26 cellular contexts compared by ENCODE assay signal in genomic region chr1:205410581-205411298, GRCh38. TPM values are rescaled to one million over a fixed set of nuclear protein-coding genes. Genes with fewer than 3 reads are reported as not detected.
"Had no signal": no experiment of that assay in that cellular context is flagged by ENCODE, and none has a peak within 500 bp of the region (broad histone marks: within the 10 kb centered on the region; RNA-seq: fewer than 3 reads in every experiment).

No MANE protein-coding gene starts in this region.

- H3K79me2 ChIP-seq: hepatocyte, parathyroid adenoma had no signal

- H3K27me3 ChIP-seq: right lobe of liver, testis, tibial nerve, upper lobe of right lung had no signal

- H3K4me1 Mint-ChIP-seq: stimulated activated naive B cell treated with anti-CD40 and anti-IgM and Interleukin-4, amounts not matched to agents 10 μg/mL and 1 μg/mL and 100 μg/mL, for 72 hours had no signal

- H3K36me3 Mint-ChIP-seq: natural killer cell treated with Interleukin-12 subunit alpha and Interleukin-12 subunit beta and Interleukin-15 and Interleukin-18, amount 100 ng/mL, for 72 hours; stimulated activated naive B cell treated with anti-CD40 and anti-IgM and Interleukin-4, amounts not matched to agents 10 μg/mL and 1 μg/mL and 100 μg/mL, for 72 hours had no signal

- H3K27ac ChIP-seq: epithelial cell of prostate, esophagus squamous epithelium, foreskin keratinocyte, hepatocyte, parathyroid adenoma, prostate gland, right lobe of liver, testis, tibial nerve, upper lobe of right lung had no signal

- ATAC-seq: effector memory CD8-positive, alpha-beta T cell; foreskin keratinocyte; left cardiac atrium; left ventricle myocardium superior; natural killer cell treated with Interleukin-12 subunit alpha and Interleukin-12 subunit beta and Interleukin-15 and Interleukin-18, amount 100 ng/mL, for 72 hours; right lobe of liver; stimulated activated naive B cell treated with anti-CD40 and anti-IgM and Interleukin-4, amounts not matched to agents 10 μg/mL and 1 μg/mL and 100 μg/mL, for 72 hours; stimulated activated naive CD8-positive, alpha-beta T cell treated with anti-CD3 and anti-CD28 coated beads, Interleukin-15, amount 100 ng/mL, for 72 hours; upper lobe of right lung had no signal

- H3K4me3 Mint-ChIP-seq: dendritic cell treated with granulocyte-macrophage colony-stimulating factor and Interleukin-4, amounts not matched to agents 40 ng/mL and 50 ng/mL, for 4 days; effector memory CD8-positive, alpha-beta T cell; natural killer cell treated with Interleukin-12 subunit alpha and Interleukin-12 subunit beta and Interleukin-15 and Interleukin-18, amount 100 ng/mL, for 72 hours; stimulated activated naive B cell treated with anti-CD40 and anti-IgM and Interleukin-4, amounts not matched to agents 10 μg/mL and 1 μg/mL and 100 μg/mL, for 72 hours; stimulated activated naive CD8-positive, alpha-beta T cell treated with anti-CD3 and anti-CD28 coated beads, Interleukin-15, amount 100 ng/mL, for 72 hours had no signal

- DNase-seq: effector memory CD8-positive, alpha-beta T cell; esophagus squamous epithelium; foreskin keratinocyte; kidney; left cardiac atrium; left ventricle myocardium superior; mesenchymal stem cell; midbrain; occipital lobe; retina; right lobe of liver; stimulated activated CD4-positive, alpha-beta T cell treated with anti-CD3 and anti-CD28 coated beads, Interleukin-4, amount 100 ng/mL, for 1 hour; stimulated activated CD8-positive, alpha-beta memory T cell treated with anti-CD3 and anti-CD28 coated beads, Interleukin-4, amount 100 ng/mL, for 48 hours; stimulated activated naive B cell treated with anti-CD40 and anti-IgM and Interleukin-4, amounts not matched to agents 10 μg/mL and 1 μg/mL and 100 μg/mL, for 72 hours; stimulated activated naive CD8-positive, alpha-beta T cell treated with anti-CD3 and anti-CD28 coated beads, Interleukin-15, amount 100 ng/mL, for 72 hours; testis; upper lobe of right lung had no signal

- H3K9ac ChIP-seq: parathyroid adenoma had no signal

- H3K9me3 Mint-ChIP-seq: dendritic cell treated with granulocyte-macrophage colony-stimulating factor and Interleukin-4, amounts not matched to agents 40 ng/mL and 50 ng/mL, for 4 days; effector memory CD8-positive, alpha-beta T cell; natural killer cell treated with Interleukin-12 subunit alpha and Interleukin-12 subunit beta and Interleukin-15 and Interleukin-18, amount 100 ng/mL, for 72 hours; stimulated activated naive B cell treated with anti-CD40 and anti-IgM and Interleukin-4, amounts not matched to agents 10 μg/mL and 1 μg/mL and 100 μg/mL, for 72 hours; stimulated activated naive CD8-positive, alpha-beta T cell treated with anti-CD3 and anti-CD28 coated beads, Interleukin-15, amount 100 ng/mL, for 72 hours had no signal

- H3K36me3 ChIP-seq: esophagus squamous epithelium, prostate gland, right lobe of liver, tibial nerve, upper lobe of right lung had no signal

- H3K4me3 ChIP-seq: esophagus squamous epithelium, hepatocyte, lung, prostate gland, right lobe of liver, testis, tibial nerve, upper lobe of right lung had no signal

- H3K4me1 ChIP-seq: foreskin keratinocyte, parathyroid adenoma, prostate gland, right lobe of liver, testis, tibial nerve, upper lobe of right lung had no signal

- H2AFZ ChIP-seq: hepatocyte, parathyroid adenoma had no signal

- H3K9me3 ChIP-seq: esophagus squamous epithelium, prostate gland, right lobe of liver, testis, tibial nerve, upper lobe of right lung had no signal

- H3K4me2 ChIP-seq: hepatocyte had no signal

- H3K27ac Mint-ChIP-seq: dendritic cell treated with granulocyte-macrophage colony-stimulating factor and Interleukin-4, amounts not matched to agents 40 ng/mL and 50 ng/mL, for 4 days; effector memory CD8-positive, alpha-beta T cell; natural killer cell treated with Interleukin-12 subunit alpha and Interleukin-12 subunit beta and Interleukin-15 and Interleukin-18, amount 100 ng/mL, for 72 hours; stimulated activated naive B cell treated with anti-CD40 and anti-IgM and Interleukin-4, amounts not matched to agents 10 μg/mL and 1 μg/mL and 100 μg/mL, for 72 hours; stimulated activated naive CD8-positive, alpha-beta T cell treated with anti-CD3 and anti-CD28 coated beads, Interleukin-15, amount 100 ng/mL, for 72 hours had no signal

RNA-seq across cellular contexts. Expression of gene LEMD1, which starts 11.1 kb away (rescaled TPM):
- total RNA-seq: left cardiac atrium; left ventricle myocardium superior; natural killer cell treated with Interleukin-12 subunit alpha and Interleukin-12 subunit beta and Interleukin-15 and Interleukin-18, amount 100 ng/mL, for 72 hours; right lobe of liver; subcutaneous adipose tissue; tibial nerve had no signal

RNA-seq across cellular contexts. Expression of gene BLACAT1, which starts 45.1 kb away (rescaled TPM):
- total RNA-seq: left ventricle myocardium superior; natural killer cell treated with Interleukin-12 subunit alpha and Interleukin-12 subunit beta and Interleukin-15 and Interleukin-18, amount 100 ng/mL, for 72 hours; subcutaneous adipose tissue had no signal

RNA-seq across cellular contexts. Expression of gene KLHDC8A, which starts 54.0 kb away (rescaled TPM):
- total RNA-seq: foreskin keratinocyte; kidney; left ventricle myocardium superior; natural killer cell treated with Interleukin-12 subunit alpha and Interleukin-12 subunit beta and Interleukin-15 and Interleukin-18, amount 100 ng/mL, for 72 hours; subcutaneous adipose tissue had no signal
- polyA plus RNA-seq: foreskin keratinocyte had no signal
